ENCODE assay signal across 9 cellular contexts in genomic region chr6:26295691-26296555, GRCh38.
DNase-seq lines count a peak whose midpoint lies in the region; ATAC-seq and TF ChIP-seq lines count a peak whose summit lies in the region.
"Had no signal": no experiment of that assay in that cellular context is flagged by ENCODE, and none has a peak within 500 bp of the region (broad histone marks: within the 10 kb centered on the region; RNA-seq: fewer than 3 reads in every experiment).

No MANE protein-coding gene starts in this region.

- RAD21 ChIA-PET in HCT116 (lab: Charles Lee; ENCODE audit: low non-redundant PET in 1 of 2, low total read pairs in 2 of 2, uncharacterized antibody in 2 of 2, unreplicated experiment in 2 of 2): no interaction called here

- no peak overlapping the region for H3K4me3 ChIP-seq in HCT116 (replicated peaks in 1 of 2; ENCODE audit: low read depth in 1 of 2, low read length in 2 of 2)
- peak overlapping the region; percentile 51; the same call in 1 of the 2 replicates for H3K4me3 ChIP-seq in PC-9
- H3K4me3 ChIP-seq in skeletal muscle satellite cell (ENCODE audit: low read length): no peak overlapping the region
- H3K4me3 ChIP-seq in tibial artery: no peak overlapping the region

- H3K79me2 ChIP-seq in HCT116 (ENCODE audit: insufficient read depth, low read length): no peaks in the 10 kb centered on the region
- no peaks in the 10 kb centered on the region for H3K79me2 ChIP-seq in PC-9 (ENCODE audit: low read depth)

- POLR2A ChIA-PET in HCT116 (lab: Charles Lee): interaction anchor here (0.7 to 1.4 kb wide), 5 partner anchors 9 to 172 kb away, joined by 3 to 7 read pairs (median 3); a partner anchor contains a TSS
- POLR2A ChIA-PET in PC-9 (lab: Charles Lee; ENCODE audit: unreplicated experiment): interaction anchor here (0.6 to 1.0 kb wide), 5 partner anchors 10 to 266 kb away, joined by 3 to 7 read pairs (median 4); a partner anchor contains a TSS

- H3K27ac ChIP-seq in HCT116 (ENCODE audit: low read depth, low read length) (no peak overlapping the region), PC-9 (peak overlapping the region; percentile 75), tibial artery (no peak overlapping the region)

- TF ChIP-seq POLR2A in HCT116 (IDR thresholded peaks at IDR 0.05; ENCODE audit: borderline replicate concordance, extremely low read depth, insufficient read depth, insufficient read length): no peak

- H3K36me3 ChIP-seq in HCT116 (ENCODE audit: control insufficient read depth in 1 of 2, insufficient read depth in 2 of 2, low read length in 2 of 2) (no peaks in the 10 kb centered on the region), PC-9 (ENCODE audit: low read depth) (no peaks in the 10 kb centered on the region), skeletal muscle satellite cell (ENCODE audit: insufficient read depth, low read length) (no peaks in the 10 kb centered on the region), tibial artery (no peaks in the 10 kb centered on the region)

- BruUV-seq in HCT116 (replicated peaks; lab: Mats Ljungman, UMichigan) (no TSS peak), PC-9 (replicated peaks; lab: Mats Ljungman, UMichigan) (no TSS peak)

- H4K20me1 ChIP-seq in HCT116 (ENCODE audit: insufficient read depth) (no peaks in the 10 kb centered on the region), PC-9 (ENCODE audit: insufficient read depth) (no peaks in the 10 kb centered on the region)

- peak overlapping the region; percentile 8 for H2AFZ ChIP-seq in HCT116 (ENCODE audit: low read depth, low read length, poor library complexity, severe bottlenecking)
- H2AFZ ChIP-seq in PC-9: no peak overlapping the region

- H3K4me2 ChIP-seq in HCT116 (ENCODE audit: low read length): peak overlapping the region; percentile 54
- peak overlapping the region; percentile 62 for H3K4me2 ChIP-seq in PC-9
- H3K4me2 ChIP-seq in skeletal muscle satellite cell (ENCODE audit: low read length): peak overlapping the region; percentile 46

- H3K9me2 ChIP-seq in HCT116 (ENCODE audit: insufficient read depth) (no peaks in the 10 kb centered on the region), PC-9 (ENCODE audit: insufficient read depth) (no peaks in the 10 kb centered on the region)

- ATAC-seq in HCT116: peak; percentile 63

- H3K27me3 Mint-ChIP-seq in endothelial cell (ENCODE audit: unreplicated experiment): peaks cover 4% of the 10 kb centered on the region

- H3F3A ChIP-seq in PC-9 (ENCODE audit: insufficient read depth, low read depth): peaks cover 33% of the 10 kb centered on the region

- intact Hi-C loops in HCT116 (cut with micrococcal nuclease) (no loop called here), PC-9 (cut with micrococcal nuclease; ENCODE audit: unreplicated experiment) (no loop called here), tibial artery (cut with DNase I; ENCODE audit: low total_unique reads) (no loop called here)

- peaks cover 17% of the 10 kb centered on the region for H3K4me1 Mint-ChIP-seq in endothelial cell (ENCODE audit: unreplicated experiment)

- H3K9me3 ChIP-seq in HCT116 (ENCODE audit: control insufficient read depth in 1 of 2, insufficient read depth in 1 of 2, low read depth in 1 of 2, low read length in 2 of 2) (no peaks in the 10 kb centered on the region), PC-9 (ENCODE audit: insufficient read depth, low read depth) (no peaks in the 10 kb centered on the region; the same call in 1 of the 2 replicates), skeletal muscle satellite cell (replicated peaks; ENCODE audit: low read length) (no peaks in the 10 kb centered on the region), tibial artery (no peaks in the 10 kb centered on the region)

- CTCF ChIA-PET in HCT116 (lab: Charles Lee) (no interaction called here), PC-9 (lab: Charles Lee) (no interaction called here)

- no peaks in the 10 kb centered on the region for H3K36me3 Mint-ChIP-seq in endothelial cell (ENCODE audit: low read depth, unreplicated experiment)

- no peaks in the 10 kb centered on the region for H3K9me3 Mint-ChIP-seq in endothelial cell (ENCODE audit: unreplicated experiment)

- no peak overlapping the region for H3K4me3 Mint-ChIP-seq in endothelial cell (ENCODE audit: unreplicated experiment)

- H3K4me1 ChIP-seq in HCT116 (ENCODE audit: control insufficient read depth in 1 of 2, insufficient read depth in 2 of 2, low read length in 2 of 2) (peaks cover 5 to 26% of the 10 kb centered on the region in 2 experiments; a peak in 3 of 4 replicates), PC-9 (replicated peaks; ENCODE audit: insufficient read depth) (peaks cover 28% of the 10 kb centered on the region), skeletal muscle satellite cell (ENCODE audit: control insufficient read depth, insufficient read depth, low read length) (peaks cover 24% of the 10 kb centered on the region), tibial artery (no peaks in the 10 kb centered on the region)

- H3K9ac ChIP-seq in HCT116 (ENCODE audit: low read length) (peak overlapping the region; percentile 13; the same call in 1 of the 2 replicates), skeletal muscle satellite cell (ENCODE audit: low read depth, low read length) (no peak overlapping the region)

- TF ChIP-seq CTCF in HCT116 (IDR thresholded peaks at IDR 0.05 in 2 of 3, conservative IDR thresholded peaks at IDR 0.05 in 1 of 3; ENCODE audit: borderline replicate concordance in 1 of 3, insufficient read depth in 1 of 3, low read depth in 2 of 3, low read length in 2 of 3) (no peak), PC-9 (conservative IDR thresholded peaks at IDR 0.05) (no peak), endothelial cell (IDR thresholded peaks at IDR 0.05; ENCODE audit: unreplicated experiment) (no peak), tibial artery (IDR thresholded peaks at IDR 0.05) (no peak)

- H3K27ac Mint-ChIP-seq in endothelial cell (ENCODE audit: unreplicated experiment): peak overlapping the region; percentile 19

- H3K27me3 ChIP-seq in HCT116 (ENCODE audit: insufficient read depth, low read length): no peaks in the 10 kb centered on the region
- no peaks in the 10 kb centered on the region for H3K27me3 ChIP-seq in PC-9 (ENCODE audit: insufficient read depth, low read depth)
- no peaks in the 10 kb centered on the region for H3K27me3 ChIP-seq in skeletal muscle satellite cell (ENCODE audit: control insufficient read depth, insufficient read depth, low read length)
- peaks cover 0 to 33% of the 10 kb centered on the region in 2 donors for H3K27me3 ChIP-seq in tibial artery

- DNase-seq in HCT116 (ENCODE audit: low read depth, low spot score): peak; percentile 61
- DNase-seq in PC-9: peak; percentile 70 to 93
- DNase-seq in endothelial cell (ENCODE audit: low spot score): no peak
- DNase-seq in tibial artery: no peak
- no peak for DNase-seq in NAMALWA (ENCODE audit: low spot score)
- no peak for DNase-seq in activated effector memory CD4-positive, alpha-beta T cell treated with Interleukin-2 at 50 U/mL for 16 hours
- DNase-seq in GM19238 (ENCODE audit: insufficient read length, low spot score): no peak
- DNase-seq: stimulated activated CD4-positive, alpha-beta T cell treated with anti-CD3 and anti-CD28 coated beads, Interleukin-1b, Interleukin-23, amount 100 ng/mL, for 48 hours had no signal

- no peak for TF ChIP-seq RAD21 in HCT116 (IDR thresholded peaks at IDR 0.05; ENCODE audit: low read depth)

TF ChIP-seq in HCT116, 20 proteins besides CTCF, POLR2A, EP300 and RAD21 (continues in another document):
- TF ChIP-seq EGR1 (IDR thresholded peaks at IDR 0.05; ENCODE audit: low read depth): no peak
- TF ChIP-seq, protein P1, sequence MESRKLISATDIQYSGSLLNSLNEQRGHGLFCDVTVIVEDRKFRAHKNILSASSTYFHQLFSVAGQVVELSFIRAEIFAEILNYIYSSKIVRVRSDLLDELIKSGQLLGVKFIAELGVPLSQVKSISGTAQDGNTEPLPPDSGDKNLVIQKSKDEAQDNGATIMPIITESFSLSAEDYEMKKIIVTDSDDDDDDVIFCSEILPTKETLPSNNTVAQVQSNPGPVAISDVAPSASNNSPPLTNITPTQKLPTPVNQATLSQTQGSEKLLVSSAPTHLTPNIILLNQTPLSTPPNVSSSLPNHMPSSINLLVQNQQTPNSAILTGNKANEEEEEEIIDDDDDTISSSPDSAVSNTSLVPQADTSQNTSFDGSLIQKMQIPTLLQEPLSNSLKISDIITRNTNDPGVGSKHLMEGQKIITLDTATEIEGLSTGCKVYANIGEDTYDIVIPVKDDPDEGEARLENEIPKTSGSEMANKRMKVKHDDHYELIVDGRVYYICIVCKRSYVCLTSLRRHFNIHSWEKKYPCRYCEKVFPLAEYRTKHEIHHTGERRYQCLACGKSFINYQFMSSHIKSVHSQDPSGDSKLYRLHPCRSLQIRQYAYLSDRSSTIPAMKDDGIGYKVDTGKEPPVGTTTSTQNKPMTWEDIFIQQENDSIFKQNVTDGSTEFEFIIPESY (IDR thresholded peaks at IDR 0.05; ENCODE audit: extremely low read depth, insufficient replicate concordance, low read length): no peak
- TF ChIP-seq, protein P2, sequence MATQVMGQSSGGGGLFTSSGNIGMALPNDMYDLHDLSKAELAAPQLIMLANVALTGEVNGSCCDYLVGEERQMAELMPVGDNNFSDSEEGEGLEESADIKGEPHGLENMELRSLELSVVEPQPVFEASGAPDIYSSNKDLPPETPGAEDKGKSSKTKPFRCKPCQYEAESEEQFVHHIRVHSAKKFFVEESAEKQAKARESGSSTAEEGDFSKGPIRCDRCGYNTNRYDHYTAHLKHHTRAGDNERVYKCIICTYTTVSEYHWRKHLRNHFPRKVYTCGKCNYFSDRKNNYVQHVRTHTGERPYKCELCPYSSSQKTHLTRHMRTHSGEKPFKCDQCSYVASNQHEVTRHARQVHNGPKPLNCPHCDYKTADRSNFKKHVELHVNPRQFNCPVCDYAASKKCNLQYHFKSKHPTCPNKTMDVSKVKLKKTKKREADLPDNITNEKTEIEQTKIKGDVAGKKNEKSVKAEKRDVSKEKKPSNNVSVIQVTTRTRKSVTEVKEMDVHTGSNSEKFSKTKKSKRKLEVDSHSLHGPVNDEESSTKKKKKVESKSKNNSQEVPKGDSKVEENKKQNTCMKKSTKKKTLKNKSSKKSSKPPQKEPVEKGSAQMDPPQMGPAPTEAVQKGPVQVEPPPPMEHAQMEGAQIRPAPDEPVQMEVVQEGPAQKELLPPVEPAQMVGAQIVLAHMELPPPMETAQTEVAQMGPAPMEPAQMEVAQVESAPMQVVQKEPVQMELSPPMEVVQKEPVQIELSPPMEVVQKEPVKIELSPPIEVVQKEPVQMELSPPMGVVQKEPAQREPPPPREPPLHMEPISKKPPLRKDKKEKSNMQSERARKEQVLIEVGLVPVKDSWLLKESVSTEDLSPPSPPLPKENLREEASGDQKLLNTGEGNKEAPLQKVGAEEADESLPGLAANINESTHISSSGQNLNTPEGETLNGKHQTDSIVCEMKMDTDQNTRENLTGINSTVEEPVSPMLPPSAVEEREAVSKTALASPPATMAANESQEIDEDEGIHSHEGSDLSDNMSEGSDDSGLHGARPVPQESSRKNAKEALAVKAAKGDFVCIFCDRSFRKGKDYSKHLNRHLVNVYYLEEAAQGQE (IDR thresholded peaks at IDR 0.05; ENCODE audit: low read depth): no peak
- TF ChIP-seq ELF1 (IDR thresholded peaks at IDR 0.05; ENCODE audit: borderline replicate concordance, low read depth): no peak; the same call in 1 of the 2 replicates
- no peak for TF ChIP-seq YY1 (IDR thresholded peaks at IDR 0.05; ENCODE audit: extremely low read depth, insufficient replicate concordance, low read depth, low read length)
- TF ChIP-seq ZFX (IDR thresholded peaks at IDR 0.05): no peak

Comparison
In these comparisons a context has a peak if more than half of its experiments do, and no peak if none do; other contexts are left out.
1. DNase-seq: peak in HCT116 (single experiment) and PC-9 (2 of 2); none in endothelial cell (single experiment), tibial artery (0 of 2), NAMALWA (single experiment), activated effector memory CD4-positive, alpha-beta T cell treated with Interleukin-2 at 50 U/mL for 16 hours (single experiment) and GM19238 (single experiment).
2. Peak in every context shown above with its lines, with median percentiles within 50 percentile points of each other: H3K4me2 ChIP-seq.